13 cellular contexts compared by ENCODE assay signal in the genomic region with DNA sequence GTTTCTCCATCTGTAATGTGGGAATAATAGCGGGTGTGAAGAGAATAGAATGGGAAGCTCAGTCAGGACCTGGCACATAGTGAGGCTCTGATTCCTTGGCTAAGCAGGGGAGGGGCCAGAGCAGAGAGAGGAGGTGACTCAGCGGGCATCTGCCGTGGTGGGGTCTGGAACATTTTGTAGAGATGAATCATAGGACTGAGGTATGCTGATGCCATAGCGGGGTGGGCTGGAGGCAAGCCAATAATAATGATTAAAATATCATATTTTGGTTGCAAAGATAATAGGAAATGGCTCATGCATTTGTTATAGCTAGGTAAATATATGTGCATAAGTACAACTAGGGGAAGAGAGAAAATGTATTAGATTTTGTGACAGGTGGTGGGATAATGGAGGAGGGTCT. TPM values are rescaled to one million over a fixed set of nuclear protein-coding genes. Genes with fewer than 3 reads are reported as not detected.
DNase-seq lines count a peak whose midpoint lies in the region; ATAC-seq and TF ChIP-seq lines count a peak whose summit lies in the region.
"Had no signal": no experiment of that assay in that cellular context is flagged by ENCODE, and none has a peak within 500 bp of the region (broad histone marks: within the 10 kb centered on the region; RNA-seq: fewer than 3 reads in every experiment).

No MANE protein-coding gene starts in this region.

- intact Hi-C loops in dorsolateral prefrontal cortex (cut with DNase I): no loop called here

- POLR2A ChIA-PET in WTC11 (lab: Charles Lee): no interaction called here

- H3K4me3 ChIP-seq in SJCRH30: no peak overlapping the region
- H3K4me3 ChIP-seq in fibroblast of pulmonary artery (replicated peaks; ENCODE audit: low read depth, low read length): no peak overlapping the region
- no peak overlapping the region for H3K4me3 ChIP-seq in dorsolateral prefrontal cortex
- H3K4me3 ChIP-seq: sigmoid colon had no signal

- peaks cover 13% of the 10 kb centered on the region for H3K27me3 Mint-ChIP-seq in progenitor cell of endocrine pancreas
- H3K27me3 Mint-ChIP-seq in WTC11 (ENCODE audit: low read depth): no peaks in the 10 kb centered on the region; the same call in 1 of the 2 replicates

- H3K27ac Mint-ChIP-seq in progenitor cell of endocrine pancreas (no peak overlapping the region), WTC11 (no peak overlapping the region)
- H3K27ac Mint-ChIP-seq: activated CD4-positive, alpha-beta memory T cell treated with anti-CD3 and anti-CD28 coated beads for 36 hours; B cell had no signal

- peaks cover 26% of the 10 kb centered on the region for H3K4me1 ChIP-seq in SJCRH30

- no peaks in the 10 kb centered on the region for H3K36me3 ChIP-seq in SJCRH30
- H3K36me3 ChIP-seq: sigmoid colon had no signal

- H3K9me3 Mint-ChIP-seq in progenitor cell of endocrine pancreas (ENCODE audit: low read depth) (no peaks in the 10 kb centered on the region), WTC11 (peaks cover 14% of the 10 kb centered on the region; the same call in 1 of the 2 replicates)
- H3K9me3 Mint-ChIP-seq: activated CD4-positive, alpha-beta memory T cell treated with anti-CD3 and anti-CD28 coated beads for 36 hours had no signal

- H3K27me3 ChIP-seq in SJCRH30 (no peaks in the 10 kb centered on the region), dorsolateral prefrontal cortex (peaks cover 0 to 17% (median 0%) of the 10 kb centered on the region in 45 donors)
- H3K27me3 ChIP-seq: sigmoid colon had no signal

- no peaks in the 10 kb centered on the region for H3K4me1 Mint-ChIP-seq in progenitor cell of endocrine pancreas (ENCODE audit: low read depth)
- peaks cover 33% of the 10 kb centered on the region for H3K4me1 Mint-ChIP-seq in WTC11
- H3K4me1 Mint-ChIP-seq: B cell had no signal

- H3K36me3 Mint-ChIP-seq in progenitor cell of endocrine pancreas (ENCODE audit: insufficient read depth) (no peaks in the 10 kb centered on the region), WTC11 (no peaks in the 10 kb centered on the region)
- H3K36me3 Mint-ChIP-seq: activated CD4-positive, alpha-beta memory T cell treated with anti-CD3 and anti-CD28 coated beads for 36 hours had no signal

- CTCF ChIA-PET in WTC11 (lab: Charles Lee): interaction anchor here (1.0 kb wide), 1 partner anchor 9 kb away, joined by 5 read pairs; no protein-coding TSS in a partner anchor

- H3K9me3 ChIP-seq in SJCRH30 (replicated peaks): no peaks in the 10 kb centered on the region
- H3K9me3 ChIP-seq: sigmoid colon had no signal

- no peak overlapping the region for H3K4me3 Mint-ChIP-seq in progenitor cell of endocrine pancreas (ENCODE audit: low read depth)
- no peak overlapping the region for H3K4me3 Mint-ChIP-seq in WTC11
- H3K4me3 Mint-ChIP-seq: activated CD4-positive, alpha-beta memory T cell treated with anti-CD3 and anti-CD28 coated beads for 36 hours; B cell had no signal

- ATAC-seq in WTC11: no peak

- DNase-seq in activated effector memory CD4-positive, alpha-beta T cell treated with anti-CD3 and anti-CD28 coated beads, Interleukin-2, amount 50 U/mL, for 16 hours: peak; percentile 61
- no peak for DNase-seq in activated effector memory CD4-positive, alpha-beta T cell treated with Interleukin-2 at 50 U/mL for 16 hours
- DNase-seq in SJCRH30 (peak; percentile 72 to 80), fibroblast of pulmonary artery (ENCODE audit: low read depth) (peak; percentile 93), stromal cell of bone marrow (ENCODE audit: low read depth) (peak; percentile 80), progenitor cell of endocrine pancreas (ENCODE audit: low spot score, unreplicated experiment) (no peak), WTC11 (ENCODE audit: low spot score) (no peak), dorsolateral prefrontal cortex (no peak)
- DNase-seq: activated CD4-positive, alpha-beta memory T cell treated with anti-CD3 and anti-CD28 coated beads for 36 hours; central memory CD4-positive, alpha-beta T cell; sigmoid colon had no signal

- H3K27ac ChIP-seq in SJCRH30 (peak overlapping the region; percentile 29; the same call in 1 of the 2 replicates), dorsolateral prefrontal cortex (no peak overlapping the region)
- H3K27ac ChIP-seq: KMS-11, sigmoid colon had no signal

- TF ChIP-seq CTCF in fibroblast of pulmonary artery (IDR thresholded peaks at IDR 0.05; ENCODE audit: low read length, missing control alignments) (no peak), progenitor cell of endocrine pancreas (IDR thresholded peaks at IDR 0.05; ENCODE audit: unreplicated experiment) (no peak), WTC11 (IDR thresholded peaks at IDR 0.05) (no peak), dorsolateral prefrontal cortex (IDR thresholded peaks at IDR 0.05 in 54 of 56, conservative IDR thresholded peaks at IDR 0.05 in 2 of 56; ENCODE audit: low read depth in 1 of 56, partially characterized antibody in 56 of 56) (no peak)

TF ChIP-seq in WTC11, 78 proteins besides CTCF, POLR2A, EP300 and RAD21:
- no peak for TF ChIP-seq RELA (CRISPR knock-in tag; IDR thresholded peaks at IDR 0.05; ENCODE audit: borderline replicate concordance)
- no peak for TF ChIP-seq GRHL2 (CRISPR knock-in tag; IDR thresholded peaks at IDR 0.05; ENCODE audit: insufficient replicate concordance, severe bottlenecking)
- TF ChIP-seq TCF7 (CRISPR knock-in tag; IDR thresholded peaks at IDR 0.05; ENCODE audit: low read depth): no peak
- TF ChIP-seq ZNF121 (CRISPR knock-in tag; IDR thresholded peaks at IDR 0.05): no peak
- TF ChIP-seq NR3C1 (CRISPR knock-in tag; conservative IDR thresholded peaks at IDR 0.05; ENCODE audit: low read depth): no peak
- TF ChIP-seq ZNF219 (CRISPR knock-in tag; IDR thresholded peaks at IDR 0.05; ENCODE audit: borderline replicate concordance): no peak
- TF ChIP-seq, protein P1, sequence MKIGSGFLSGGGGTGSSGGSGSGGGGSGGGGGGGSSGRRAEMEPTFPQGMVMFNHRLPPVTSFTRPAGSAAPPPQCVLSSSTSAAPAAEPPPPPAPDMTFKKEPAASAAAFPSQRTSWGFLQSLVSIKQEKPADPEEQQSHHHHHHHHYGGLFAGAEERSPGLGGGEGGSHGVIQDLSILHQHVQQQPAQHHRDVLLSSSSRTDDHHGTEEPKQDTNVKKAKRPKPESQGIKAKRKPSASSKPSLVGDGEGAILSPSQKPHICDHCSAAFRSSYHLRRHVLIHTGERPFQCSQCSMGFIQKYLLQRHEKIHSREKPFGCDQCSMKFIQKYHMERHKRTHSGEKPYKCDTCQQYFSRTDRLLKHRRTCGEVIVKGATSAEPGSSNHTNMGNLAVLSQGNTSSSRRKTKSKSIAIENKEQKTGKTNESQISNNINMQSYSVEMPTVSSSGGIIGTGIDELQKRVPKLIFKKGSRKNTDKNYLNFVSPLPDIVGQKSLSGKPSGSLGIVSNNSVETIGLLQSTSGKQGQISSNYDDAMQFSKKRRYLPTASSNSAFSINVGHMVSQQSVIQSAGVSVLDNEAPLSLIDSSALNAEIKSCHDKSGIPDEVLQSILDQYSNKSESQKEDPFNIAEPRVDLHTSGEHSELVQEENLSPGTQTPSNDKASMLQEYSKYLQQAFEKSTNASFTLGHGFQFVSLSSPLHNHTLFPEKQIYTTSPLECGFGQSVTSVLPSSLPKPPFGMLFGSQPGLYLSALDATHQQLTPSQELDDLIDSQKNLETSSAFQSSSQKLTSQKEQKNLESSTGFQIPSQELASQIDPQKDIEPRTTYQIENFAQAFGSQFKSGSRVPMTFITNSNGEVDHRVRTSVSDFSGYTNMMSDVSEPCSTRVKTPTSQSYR (CRISPR knock-in tag; IDR thresholded peaks at IDR 0.05): no peak
- TF ChIP-seq FOXP1 (CRISPR knock-in tag; IDR thresholded peaks at IDR 0.05; ENCODE audit: borderline replicate concordance): no peak

RNA-seq across cellular contexts. Expression of a gene that starts 11.2 kb away (rescaled TPM):
- not detected in 2 replicates for total RNA-seq in SJCRH30 (2014; rRNA removed; shearing (Covaris generic))
- not detected in 2 replicates for total RNA-seq in progenitor cell of endocrine pancreas
- total RNA-seq in WTC11 (2021): not detected in 3 replicates
- total RNA-seq in dorsolateral prefrontal cortex: under 1 TPM in 2 of 120 experiments, not detected in 118; 0.14 to 0.71 TPM
- total RNA-seq: activated CD4-positive, alpha-beta memory T cell treated with anti-CD3 and anti-CD28 coated beads for 36 hours; B cell; sigmoid colon had no signal

RNA-seq across cellular contexts. Expression of a gene that starts 23.9 kb away (rescaled TPM):
- 1.6 TPM in 2 replicates for total RNA-seq in SJCRH30 (2014; rRNA removed; shearing (Covaris generic))
- 13.4 and 13.6 TPM in 2 replicates for total RNA-seq in progenitor cell of endocrine pancreas
- 15.0 to 20.1 TPM (median 16.6 TPM) in 3 replicates for total RNA-seq in WTC11 (2021)
- total RNA-seq in dorsolateral prefrontal cortex: 10 to 100 TPM; 13.8 to 39.0 (median 21.6) TPM

Comparison
In these comparisons a context has a peak if more than half of its experiments do, and no peak if none do; other contexts are left out.
1. DNase-seq: peak in activated effector memory CD4-positive, alpha-beta T cell treated with anti-CD3 and anti-CD28 coated beads, Interleukin-2, amount 50 U/mL, for 16 hours (single experiment), SJCRH30 (2 of 2), fibroblast of pulmonary artery (single experiment) and stromal cell of bone marrow (single experiment); none in activated effector memory CD4-positive, alpha-beta T cell treated with Interleukin-2 at 50 U/mL for 16 hours (single experiment), progenitor cell of endocrine pancreas (single experiment), WTC11 (single experiment) and dorsolateral prefrontal cortex (0 of 10).